In genomic region chr20:44411020-44411756, GRCh38 we compare ENCODE assay signal across 21 cellular contexts. TPM values are rescaled to one million over a fixed set of nuclear protein-coding genes. Genes with fewer than 3 reads are reported as not detected.
"Had no signal": no experiment of that assay in that cellular context is flagged by ENCODE, and none has a peak within 500 bp of the region (broad histone marks: within the 10 kb centered on the region; RNA-seq: fewer than 3 reads in every experiment).

No MANE protein-coding gene starts in this region.

- H3K4me3 ChIP-seq: gastroesophageal sphincter, heart right ventricle, prostate gland, right atrium auricular region, upper lobe of left lung had no signal

- DNase-seq: activated CD4-positive, alpha-beta T cell treated with anti-CD3 and anti-CD28 coated beads, Interleukin-2, amount 50 U/mL, for 4 hours; activated effector memory CD4-positive, alpha-beta T cell treated with anti-CD3 and anti-CD28 coated beads, Interleukin-2, amount 50 U/mL, for 16 hours; activated T-cell treated with anti-CD3 and anti-CD28 coated beads, Interleukin-2, amount 50 U/mL, for 72 hours; effector CD8-positive, alpha-beta T cell; heart right ventricle; immature natural killer cell; midbrain; naive thymus-derived CD8-positive, alpha-beta T cell; stimulated activated CD4-positive, alpha-beta T cell treated with anti-CD3 and anti-CD28 coated beads, Interleukin-2, amount 100 ng/mL, for 48 hours; stimulated activated naive CD8-positive, alpha-beta T cell treated with anti-CD3 and anti-CD28 coated beads, Interleukin-15, amount 100 ng/mL, for 72 hours; WERI-Rb-1 had no signal

- H3K4me1 ChIP-seq: gastroesophageal sphincter, heart right ventricle, prostate gland, right atrium auricular region, upper lobe of left lung had no signal

- H3K36me3 ChIP-seq: gastroesophageal sphincter, heart right ventricle, prostate gland, right atrium auricular region, upper lobe of left lung, WERI-Rb-1 had no signal

- ATAC-seq: activated naive CD4-positive, alpha-beta T cell treated with anti-CD3 and anti-CD28 coated beads, Interleukin-2, amount 50 U/mL, for 72 hours; activated T-cell treated with anti-CD3 and anti-CD28 coated beads, Interleukin-2, amount 50 U/mL, for 72 hours; esophagus mucosa; gastroesophageal sphincter; naive thymus-derived CD8-positive, alpha-beta T cell; stimulated activated naive CD8-positive, alpha-beta T cell treated with anti-CD3 and anti-CD28 coated beads, Interleukin-15, amount 100 ng/mL, for 72 hours had no signal

- H3K27ac ChIP-seq: gastroesophageal sphincter, heart right ventricle, prostate gland, right atrium auricular region, upper lobe of left lung, WERI-Rb-1 had no signal

- H3K27me3 ChIP-seq: upper lobe of left lung had no signal

- H3K9me3 ChIP-seq: gastroesophageal sphincter, heart right ventricle, prostate gland, right atrium auricular region, upper lobe of left lung had no signal

RNA-seq across cellular contexts. Expression of gene HNF4A, which starts 55.7 kb away (rescaled TPM):
- total RNA-seq: activated CD8-positive, alpha-beta memory T cell treated with anti-CD3 and anti-CD28 coated beads for 36 hours; activated naive CD4-positive, alpha-beta T cell treated with anti-CD3 and anti-CD28 coated beads, Interleukin-2, amount 50 U/mL, for 72 hours; activated T-cell treated with anti-CD3 and anti-CD28 coated beads, Interleukin-2, amount 50 U/mL, for 72 hours; esophagus mucosa; gastroesophageal sphincter; heart right ventricle; lung microvascular endothelial cell; naive thymus-derived CD8-positive, alpha-beta T cell; prostate gland; right atrium auricular region; skeletal muscle tissue; temporal lobe had no signal
